18 cellular contexts compared by ENCODE assay signal in genomic region chr3:66133853-66134445, GRCh38.
DNase-seq lines count a peak whose midpoint lies in the region; FAIRE-seq and TF ChIP-seq lines count a peak whose summit lies in the region.
"Had no signal": no experiment of that assay in that cellular context is flagged by ENCODE, and none has a peak within 500 bp of the region (broad histone marks: within the 10 kb centered on the region; RNA-seq: fewer than 3 reads in every experiment).

No MANE protein-coding gene starts in this region.

- peaks cover 21% of the 10 kb centered on the region for H3F3A ChIP-seq in PC-9 (ENCODE audit: insufficient read depth, low read depth)

- DNase-seq in D721Med (ENCODE audit: insufficient read length, low spot score): no peak
- peak in 1 of 2 experiments; percentile 65 for DNase-seq in PC-9
- no peak for DNase-seq in NCI-H1694 (lab: John Stamatoyannopoulos, UW)
- no peak for DNase-seq in effector CD8-positive, alpha-beta T cell (lab: John Stamatoyannopoulos, UW)
- DNase-seq in SJCRH30: no peak
- DNase-seq: Calu3; CD4-positive, alpha-beta T cell; DMS79; Karpas-422; MM.1S; NCI-H1105; NCI-H187; NCI-H226; NCI-H524 treated with DMSO at 0.1 percent for 48 hours; Peyer's patch; Right ventricle myocardium superior had no signal

- H3K27me3 ChIP-seq in PC-9 (ENCODE audit: insufficient read depth, low read depth) (no peaks in the 10 kb centered on the region), parathyroid adenoma (ENCODE audit: control insufficient read depth, insufficient read depth, low read length) (no peaks in the 10 kb centered on the region), SJCRH30 (no peaks in the 10 kb centered on the region)
- H3K27me3 ChIP-seq: Peyer's patch had no signal

- H3K4me1 ChIP-seq in PC-9 (replicated peaks; ENCODE audit: insufficient read depth): peaks cover 28% of the 10 kb centered on the region
- no peaks in the 10 kb centered on the region for H3K4me1 ChIP-seq in parathyroid adenoma
- no peaks in the 10 kb centered on the region for H3K4me1 ChIP-seq in SJCRH30
- H3K4me1 ChIP-seq: Peyer's patch had no signal

- H3K4me2 ChIP-seq in PC-9: peak overlapping the region; percentile 49
- no peak overlapping the region for H3K4me2 ChIP-seq in parathyroid adenoma (ENCODE audit: low read length)

- H2AFZ ChIP-seq in PC-9: no peak overlapping the region
- peak overlapping the region; percentile 4 for H2AFZ ChIP-seq in parathyroid adenoma

- FAIRE-seq in D721Med (lab: Jason Lieb, UNC) (no peak), endometrium (lab: Jason Lieb, UNC) (peak; percentile 39)

- TF ChIP-seq CTCF in D721Med (IDR thresholded peaks at IDR 0.05; ENCODE audit: insufficient read depth, missing control alignments) (peak; percentile 29), PC-9 (conservative IDR thresholded peaks at IDR 0.05) (no peak), parathyroid adenoma (IDR thresholded peaks at IDR 0.05) (no peak)

- H3K9me3 ChIP-seq in PC-9 (ENCODE audit: insufficient read depth, low read depth) (no peaks in the 10 kb centered on the region), parathyroid adenoma (ENCODE audit: control insufficient read depth, low read length) (no peaks in the 10 kb centered on the region), SJCRH30 (replicated peaks) (no peaks in the 10 kb centered on the region)
- H3K9me3 ChIP-seq: Peyer's patch had no signal

- no peaks in the 10 kb centered on the region for H3K36me3 ChIP-seq in PC-9 (ENCODE audit: low read depth)
- no peaks in the 10 kb centered on the region for H3K36me3 ChIP-seq in parathyroid adenoma (ENCODE audit: control insufficient read depth, insufficient read depth, low read length)
- no peaks in the 10 kb centered on the region for H3K36me3 ChIP-seq in SJCRH30
- H3K36me3 ChIP-seq: Peyer's patch had no signal

- no peak overlapping the region for H3K9ac ChIP-seq in parathyroid adenoma

- no peaks in the 10 kb centered on the region for H4K20me1 ChIP-seq in PC-9 (ENCODE audit: insufficient read depth)

- H3K27ac ChIP-seq in PC-9: peak overlapping the region; percentile 48
- H3K27ac ChIP-seq in parathyroid adenoma: no peak overlapping the region
- no peak overlapping the region for H3K27ac ChIP-seq in SJCRH30
- H3K27ac ChIP-seq: Peyer's patch had no signal

- H3K79me2 ChIP-seq in PC-9 (ENCODE audit: low read depth) (no peaks in the 10 kb centered on the region), parathyroid adenoma (no peaks in the 10 kb centered on the region)

- no TSS peak for BruUV-seq in PC-9 (replicated peaks; lab: Mats Ljungman, UMichigan)

- no peak overlapping the region for H3K4me3 ChIP-seq in PC-9
- no peak overlapping the region for H3K4me3 ChIP-seq in parathyroid adenoma (ENCODE audit: low read depth, low read length)
- H3K4me3 ChIP-seq in SJCRH30: no peak overlapping the region
- H3K4me3 ChIP-seq: Peyer's patch had no signal

- intact Hi-C loops in PC-9 (cut with micrococcal nuclease; ENCODE audit: unreplicated experiment): loop anchor here (10.0 kb wide), 1 partner anchor 219 kb away; no protein-coding TSS in a partner anchor

- POLR2A ChIA-PET in PC-9 (lab: Charles Lee; ENCODE audit: unreplicated experiment): no interaction called here

- no peaks in the 10 kb centered on the region for H3K9me2 ChIP-seq in PC-9 (ENCODE audit: insufficient read depth)

- CTCF ChIA-PET in PC-9 (lab: Charles Lee): no interaction called here
